2 cellular contexts compared by ENCODE assay signal in genomic region chr20:31713312-31714049, GRCh38.
TF ChIP-seq lines count a peak whose summit lies in the region.

No MANE protein-coding gene starts in this region.

TF ChIP-seq in SK-N-SH, 30 proteins besides CTCF, POLR2A, EP300 and RAD21 (continued from another document and continues in another):
- TF ChIP-seq, protein P1, sequence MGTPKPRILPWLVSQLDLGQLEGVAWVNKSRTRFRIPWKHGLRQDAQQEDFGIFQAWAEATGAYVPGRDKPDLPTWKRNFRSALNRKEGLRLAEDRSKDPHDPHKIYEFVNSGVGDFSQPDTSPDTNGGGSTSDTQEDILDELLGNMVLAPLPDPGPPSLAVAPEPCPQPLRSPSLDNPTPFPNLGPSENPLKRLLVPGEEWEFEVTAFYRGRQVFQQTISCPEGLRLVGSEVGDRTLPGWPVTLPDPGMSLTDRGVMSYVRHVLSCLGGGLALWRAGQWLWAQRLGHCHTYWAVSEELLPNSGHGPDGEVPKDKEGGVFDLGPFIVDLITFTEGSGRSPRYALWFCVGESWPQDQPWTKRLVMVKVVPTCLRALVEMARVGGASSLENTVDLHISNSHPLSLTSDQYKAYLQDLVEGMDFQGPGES (IDR thresholded peaks at IDR 0.05; ENCODE audit: low read depth, low read length) = no peak
- TF ChIP-seq FOXJ3 (CRISPR knock-in tag; IDR thresholded peaks at IDR 0.05) (no peak), YY1 (IDR thresholded peaks at IDR 0.05; ENCODE audit: low read depth) (peak; percentile 46; the same call in 1 of the 2 replicates), FOXM1 (IDR thresholded peaks at IDR 0.05; ENCODE audit: low read depth) (peak; percentile 75; the same call in 1 of the 2 replicates), EZH2phosphoT487 (IDR thresholded peaks at IDR 0.05; ENCODE audit: borderline replicate concordance, low read depth) (no peak), TAF1 (IDR thresholded peaks at IDR 0.05; ENCODE audit: borderline replicate concordance, low read depth, low read length) (peak; percentile 63; the same call in 1 of the 2 replicates), TEAD4 (IDR thresholded peaks at IDR 0.05; ENCODE audit: borderline replicate concordance, insufficient read depth) (peak; percentile 78), SIN3A (IDR thresholded peaks at IDR 0.05; ENCODE audit: borderline replicate concordance, low read depth, low read length) (peak; percentile 52; the same call in 1 of the 2 replicates), RXRA (IDR thresholded peaks at IDR 0.05; ENCODE audit: borderline replicate concordance, low read depth) (peak; percentile 93), GATA2 (CRISPR knock-in tag; IDR thresholded peaks at IDR 0.05) (no peak), JUND (IDR thresholded peaks at IDR 0.05) (peak; percentile 93), FOSL2 (IDR thresholded peaks at IDR 0.05; ENCODE audit: borderline replicate concordance, low read depth) (peak; percentile 75), CHD2 (IDR thresholded peaks at IDR 0.05; ENCODE audit: low read length, partially characterized antibody) (no peak), GABPA (IDR thresholded peaks at IDR 0.05; ENCODE audit: low read depth) (peak; percentile 66; the same call in 1 of the 2 replicates), POLR2AphosphoS5 (IDR thresholded peaks at IDR 0.05; ENCODE audit: low read depth, low read length) (no peak), TCF12 (IDR thresholded peaks at IDR 0.05) (peak; percentile 78)
- TF ChIP-seq, protein P2, sequence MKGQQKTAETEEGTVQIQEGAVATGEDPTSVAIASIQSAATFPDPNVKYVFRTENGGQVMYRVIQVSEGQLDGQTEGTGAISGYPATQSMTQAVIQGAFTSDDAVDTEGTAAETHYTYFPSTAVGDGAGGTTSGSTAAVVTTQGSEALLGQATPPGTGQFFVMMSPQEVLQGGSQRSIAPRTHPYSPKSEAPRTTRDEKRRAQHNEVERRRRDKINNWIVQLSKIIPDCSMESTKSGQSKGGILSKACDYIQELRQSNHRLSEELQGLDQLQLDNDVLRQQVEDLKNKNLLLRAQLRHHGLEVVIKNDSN (IDR thresholded peaks at IDR 0.05; ENCODE audit: borderline replicate concordance, low read depth) = no peak
- TF ChIP-seq, protein P3, sequence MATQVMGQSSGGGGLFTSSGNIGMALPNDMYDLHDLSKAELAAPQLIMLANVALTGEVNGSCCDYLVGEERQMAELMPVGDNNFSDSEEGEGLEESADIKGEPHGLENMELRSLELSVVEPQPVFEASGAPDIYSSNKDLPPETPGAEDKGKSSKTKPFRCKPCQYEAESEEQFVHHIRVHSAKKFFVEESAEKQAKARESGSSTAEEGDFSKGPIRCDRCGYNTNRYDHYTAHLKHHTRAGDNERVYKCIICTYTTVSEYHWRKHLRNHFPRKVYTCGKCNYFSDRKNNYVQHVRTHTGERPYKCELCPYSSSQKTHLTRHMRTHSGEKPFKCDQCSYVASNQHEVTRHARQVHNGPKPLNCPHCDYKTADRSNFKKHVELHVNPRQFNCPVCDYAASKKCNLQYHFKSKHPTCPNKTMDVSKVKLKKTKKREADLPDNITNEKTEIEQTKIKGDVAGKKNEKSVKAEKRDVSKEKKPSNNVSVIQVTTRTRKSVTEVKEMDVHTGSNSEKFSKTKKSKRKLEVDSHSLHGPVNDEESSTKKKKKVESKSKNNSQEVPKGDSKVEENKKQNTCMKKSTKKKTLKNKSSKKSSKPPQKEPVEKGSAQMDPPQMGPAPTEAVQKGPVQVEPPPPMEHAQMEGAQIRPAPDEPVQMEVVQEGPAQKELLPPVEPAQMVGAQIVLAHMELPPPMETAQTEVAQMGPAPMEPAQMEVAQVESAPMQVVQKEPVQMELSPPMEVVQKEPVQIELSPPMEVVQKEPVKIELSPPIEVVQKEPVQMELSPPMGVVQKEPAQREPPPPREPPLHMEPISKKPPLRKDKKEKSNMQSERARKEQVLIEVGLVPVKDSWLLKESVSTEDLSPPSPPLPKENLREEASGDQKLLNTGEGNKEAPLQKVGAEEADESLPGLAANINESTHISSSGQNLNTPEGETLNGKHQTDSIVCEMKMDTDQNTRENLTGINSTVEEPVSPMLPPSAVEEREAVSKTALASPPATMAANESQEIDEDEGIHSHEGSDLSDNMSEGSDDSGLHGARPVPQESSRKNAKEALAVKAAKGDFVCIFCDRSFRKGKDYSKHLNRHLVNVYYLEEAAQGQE (IDR thresholded peaks at IDR 0.05; ENCODE audit: low read depth, low read length) = peak; percentile 63
- TF ChIP-seq, protein P4, sequence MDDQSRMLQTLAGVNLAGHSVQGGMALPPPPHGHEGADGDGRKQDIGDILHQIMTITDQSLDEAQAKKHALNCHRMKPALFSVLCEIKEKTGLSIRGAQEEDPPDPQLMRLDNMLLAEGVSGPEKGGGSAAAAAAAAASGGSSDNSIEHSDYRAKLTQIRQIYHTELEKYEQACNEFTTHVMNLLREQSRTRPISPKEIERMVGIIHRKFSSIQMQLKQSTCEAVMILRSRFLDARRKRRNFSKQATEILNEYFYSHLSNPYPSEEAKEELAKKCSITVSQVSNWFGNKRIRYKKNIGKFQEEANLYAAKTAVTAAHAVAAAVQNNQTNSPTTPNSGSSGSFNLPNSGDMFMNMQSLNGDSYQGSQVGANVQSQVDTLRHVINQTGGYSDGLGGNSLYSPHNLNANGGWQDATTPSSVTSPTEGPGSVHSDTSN (IDR thresholded peaks at IDR 0.05) = peak; percentile 59
- TF ChIP-seq, protein P5, sequence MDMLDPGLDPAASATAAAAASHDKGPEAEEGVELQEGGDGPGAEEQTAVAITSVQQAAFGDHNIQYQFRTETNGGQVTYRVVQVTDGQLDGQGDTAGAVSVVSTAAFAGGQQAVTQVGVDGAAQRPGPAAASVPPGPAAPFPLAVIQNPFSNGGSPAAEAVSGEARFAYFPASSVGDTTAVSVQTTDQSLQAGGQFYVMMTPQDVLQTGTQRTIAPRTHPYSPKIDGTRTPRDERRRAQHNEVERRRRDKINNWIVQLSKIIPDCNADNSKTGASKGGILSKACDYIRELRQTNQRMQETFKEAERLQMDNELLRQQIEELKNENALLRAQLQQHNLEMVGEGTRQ (IDR thresholded peaks at IDR 0.05; ENCODE audit: borderline replicate concordance, low read depth, low read length) = no peak

TF ChIP-seq in neural cell, 6 proteins besides CTCF, POLR2A, EP300 and RAD21 (continued from another document):
- TF ChIP-seq, protein P3 (IDR thresholded peaks at IDR 0.05; ENCODE audit: borderline replicate concordance) = no peak
- TF ChIP-seq MXI1 (conservative IDR thresholded peaks at IDR 0.05; ENCODE audit: poor library complexity, severe bottlenecking) (no peak), POLR2AphosphoS5 (IDR thresholded peaks at IDR 0.05) (no peak)
